In the genomic region with DNA sequence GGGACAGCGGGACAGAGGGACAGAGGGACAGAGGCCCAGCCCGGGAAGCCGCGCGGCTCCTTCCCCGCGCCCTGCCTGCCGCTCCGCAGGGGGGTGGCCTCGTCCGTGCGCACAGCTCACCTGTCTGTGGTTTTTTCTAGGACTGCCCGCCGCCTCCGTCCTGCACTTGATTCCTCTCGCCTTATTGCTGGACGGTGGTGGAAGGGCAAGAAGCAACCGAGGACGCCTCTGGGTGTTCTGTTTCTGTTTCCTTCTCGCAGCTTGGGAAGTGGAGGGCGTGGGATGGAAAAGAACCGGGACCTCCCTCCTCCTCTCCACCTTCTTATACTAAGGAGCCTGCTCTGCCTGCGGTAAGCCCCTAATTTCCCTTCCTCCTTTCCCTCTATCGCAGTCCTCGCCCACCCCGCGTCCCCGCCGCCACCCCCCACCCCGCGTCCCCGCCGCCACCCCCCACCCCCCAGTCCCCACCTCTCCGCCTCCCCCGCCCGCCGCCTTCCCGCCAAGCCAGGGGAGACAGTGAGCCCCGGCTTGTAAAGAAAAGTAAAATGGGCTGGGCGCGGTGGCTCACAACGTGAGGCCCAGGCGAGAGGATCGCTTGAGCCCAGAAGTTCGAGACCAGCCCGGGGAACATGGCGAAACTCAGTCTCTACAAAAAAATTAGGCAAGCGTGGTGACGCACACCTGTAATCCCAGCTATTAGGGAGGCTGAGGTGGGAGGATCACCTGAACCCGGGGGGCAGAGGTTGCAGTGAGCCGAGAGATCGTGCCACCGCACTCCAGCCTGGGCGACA, we compare ENCODE assay signal across 1 cellular context.
A peak's percentile ranks its signal among the peaks of the same experiment; 100 is the strongest.
TF ChIP-seq lines count a peak whose summit lies in the region.

No MANE protein-coding gene starts in this region.

TF ChIP-seq in H1, 55 proteins besides CTCF, POLR2A, EP300 and RAD21:
- TF ChIP-seq GABPA (IDR thresholded peaks at IDR 0.05; ENCODE audit: borderline replicate concordance, insufficient read depth, low read length) (no peak), NRF1 (IDR thresholded peaks at IDR 0.05; ENCODE audit: low read depth, low read length) (no peak), KDM4A (IDR thresholded peaks at IDR 0.05; ENCODE audit: low read depth, low read length, severe bottlenecking) (peak; percentile 46), BACH1 (IDR thresholded peaks at IDR 0.05; ENCODE audit: low read length) (no peak), RBBP5 (IDR thresholded peaks at IDR 0.05; ENCODE audit: borderline replicate concordance, low read depth, low read length) (no peak), KDM1A (IDR thresholded peaks at IDR 0.05; ENCODE audit: borderline replicate concordance, low read length) (peak; percentile 42; the same call in 1 of the 2 replicates), TAF7 (optimal IDR thresholded peaks at IDR 0.05; ENCODE audit: borderline replicate concordance, low read depth, low read length) (no peak)
